Comparison of ENCODE assay signal across 13 cellular contexts in the genomic region with DNA sequence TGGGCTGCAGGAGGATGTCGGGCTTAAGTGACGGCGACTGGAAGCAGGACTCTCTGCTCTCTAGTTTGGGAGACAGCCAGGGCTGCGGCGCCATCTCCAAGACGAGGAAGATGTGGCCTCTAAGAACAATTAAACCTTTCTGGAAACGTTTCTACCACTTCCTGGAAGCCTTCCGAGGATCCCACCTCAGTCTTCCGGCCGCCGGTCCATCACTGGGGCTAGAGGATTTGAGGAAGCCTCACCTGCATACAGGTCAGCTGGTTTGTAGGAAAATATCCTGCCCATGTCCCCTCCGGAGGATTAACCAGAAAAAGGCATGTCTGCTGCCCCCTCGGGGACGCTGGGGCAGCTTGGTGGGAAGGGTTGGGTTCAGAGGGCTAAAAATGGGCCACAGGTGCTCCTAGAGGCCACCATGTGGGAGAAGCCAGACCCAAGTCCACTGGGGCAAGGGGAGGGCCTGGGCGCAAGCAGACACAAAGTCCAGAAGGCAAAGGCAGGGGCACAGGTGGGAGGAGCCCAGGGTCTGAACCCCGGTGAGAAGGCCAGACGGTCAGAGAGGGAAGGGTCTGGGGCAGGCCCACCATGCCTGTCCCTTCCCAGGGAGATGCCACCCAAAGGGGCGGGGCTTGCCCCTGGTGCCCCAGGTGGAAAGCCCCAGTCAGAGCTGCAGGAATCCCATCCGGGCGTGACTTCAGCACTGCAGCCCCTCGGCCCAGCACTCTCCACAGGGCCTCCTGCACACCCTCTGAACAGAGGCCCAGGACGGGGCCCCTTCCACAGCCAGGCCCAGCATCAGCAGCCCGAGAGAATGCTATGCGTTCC.
"Had no signal": no experiment of that assay in that cellular context is flagged by ENCODE, and none has a peak within 500 bp of the region (broad histone marks: within the 10 kb centered on the region; RNA-seq: fewer than 3 reads in every experiment).

No MANE protein-coding gene starts in this region.

- DNase-seq: activated CD4-positive, CD25-positive, alpha-beta regulatory T cell treated with anti-CD3 and anti-CD28 coated beads, Interleukin-2, amount 50 U/mL, for 72 hours; activated T-cell treated with anti-CD3 and anti-CD28 coated beads, Interleukin-2, amount 50 U/mL, for 1 hour; colonic mucosa; foreskin melanocyte; immature natural killer cell; left cardiac atrium; naive B cell; posterior cingulate gyrus; stimulated activated CD4-positive, alpha-beta T cell treated with anti-CD3 and anti-CD28 coated beads, Interleukin-4, amount 100 ng/mL, for 24 hours; stimulated activated naive CD4-positive, alpha-beta T cell had no signal

- ATAC-seq: left cardiac atrium had no signal

- H3K4me3 ChIP-seq: colonic mucosa had no signal

- H3K27ac ChIP-seq: colonic mucosa had no signal

- H3K9me3 ChIP-seq: colonic mucosa had no signal

- H3K27me3 ChIP-seq: colonic mucosa had no signal

- H3K27ac Mint-ChIP-seq: activated naive CD4-positive, alpha-beta T cell treated with anti-CD3 and anti-CD28 coated beads, Interleukin-2, amount 50 U/mL, for 24 hours; activated T-helper 2 cell treated with anti-CD3 and anti-CD28 coated beads, Interferon-gamma antibody, Interleukin-2, Interleukin-4, amounts not matched to agents 10 μg/mL and 5 μg/mL and 100 μg/mL, durations not matched to agents 14 hours and 24 hours and 36 hours; naive B cell; type B pancreatic cell had no signal

- H3K4me1 ChIP-seq: colonic mucosa had no signal

- H3K4me1 Mint-ChIP-seq: activated naive CD4-positive, alpha-beta T cell treated with anti-CD3 and anti-CD28 coated beads, Interleukin-2, amount 50 U/mL, for 24 hours; immature natural killer cell had no signal

- H3K4me3 Mint-ChIP-seq: activated naive CD4-positive, alpha-beta T cell treated with anti-CD3 and anti-CD28 coated beads, Interleukin-2, amount 50 U/mL, for 24 hours; immature natural killer cell; naive B cell; type B pancreatic cell had no signal

- H3K36me3 Mint-ChIP-seq: activated naive CD4-positive, alpha-beta T cell treated with anti-CD3 and anti-CD28 coated beads, Interleukin-2, amount 50 U/mL, for 24 hours; immature natural killer cell; naive B cell; type B pancreatic cell had no signal

- H3K9me3 Mint-ChIP-seq: activated naive CD4-positive, alpha-beta T cell treated with anti-CD3 and anti-CD28 coated beads, Interleukin-2, amount 50 U/mL, for 24 hours; activated T-helper 2 cell treated with anti-CD3 and anti-CD28 coated beads, Interferon-gamma antibody, Interleukin-2, Interleukin-4, amounts not matched to agents 10 μg/mL and 5 μg/mL and 100 μg/mL, durations not matched to agents 14 hours and 24 hours and 36 hours; immature natural killer cell; naive B cell had no signal

- H3K27me3 Mint-ChIP-seq: activated naive CD4-positive, alpha-beta T cell treated with anti-CD3 and anti-CD28 coated beads, Interleukin-2, amount 50 U/mL, for 24 hours; type B pancreatic cell had no signal

- H3K36me3 ChIP-seq: colonic mucosa had no signal
